31 cellular contexts compared by ENCODE assay signal in genomic region chr1:167312871-167313270, GRCh38.
DNase-seq lines count a peak whose midpoint lies in the region; ATAC-seq, FAIRE-seq and TF ChIP-seq lines count a peak whose summit lies in the region.
"Had no signal": no experiment of that assay in that cellular context is flagged by ENCODE, and none has a peak within 500 bp of the region (broad histone marks: within the 10 kb centered on the region; RNA-seq: fewer than 3 reads in every experiment).

No MANE protein-coding gene starts in this region.

- H4K8ac ChIP-seq in IMR-90 (ENCODE audit: low read depth in 2 of 2, low read length in 2 of 2): no peak overlapping the region

- no peak overlapping the region for H2BK15ac ChIP-seq in IMR-90 (ENCODE audit: low read depth, low read length)

- no TSS peak for BruUV-seq in IMR-90 (replicated peaks; lab: Mats Ljungman, UMichigan)

- H2AFZ ChIP-seq in IMR-90 (replicated peaks; ENCODE audit: low read length, poor library complexity): no peak overlapping the region

- DNase-seq in activated T-cell treated with anti-CD3 and anti-CD28 coated beads, Interleukin-2, amount 50 U/mL, for 72 hours: no peak
- no peak for DNase-seq in activated T-cell treated with anti-CD3 and anti-CD28 coated beads, Interleukin-2, amount 50 U/mL, for 24 hours
- peak; percentile 3 for DNase-seq in IMR-90
- peak; percentile 35 for DNase-seq in bronchial epithelial cell (ENCODE audit: low read depth)
- DNase-seq in natural killer cell treated with Interleukin-12 subunit alpha and Interleukin-12 subunit beta and Interleukin-15 and Interleukin-18, amount 100 ng/mL, for 72 hours (ENCODE audit: low spot score): no peak
- DNase-seq: ACHN; activated CD4-positive, alpha-beta T cell treated with anti-CD3 and anti-CD28 coated beads, Interleukin-2, amount 10 ng/mL, durations not matched to agents 7 days and 5 days; CD8-positive, alpha-beta memory T cell; endodermal cell; gastrocnemius medialis; GOT3; hippocampal formation; lower lobe of right lung; NCI-H1436; NCI-H345; NCI-H748 treated with DMSO at 0.1 percent for 48 hours; nephron progenitor cell; stimulated activated CD4-positive, alpha-beta T cell treated with anti-CD3 and anti-CD28 coated beads, Interleukin-4, amount 100 ng/mL, for 24 hours; substantia nigra; T-helper 9 cell had no signal

- no peak for FAIRE-seq in bronchial epithelial cell (lab: Jason Lieb, UNC)
- FAIRE-seq: astrocyte, GM18507, RCC 7860 had no signal

- no peak overlapping the region for H3K27ac Mint-ChIP-seq in activated T-cell treated with anti-CD3 and anti-CD28 coated beads, Interleukin-2, amount 50 U/mL, for 72 hours
- no peak overlapping the region for H3K27ac Mint-ChIP-seq in activated T-cell treated with anti-CD3 and anti-CD28 coated beads, Interleukin-2, amount 50 U/mL, for 24 hours
- H3K27ac Mint-ChIP-seq in natural killer cell treated with Interleukin-12 subunit alpha and Interleukin-12 subunit beta and Interleukin-15 and Interleukin-18, amount 100 ng/mL, for 72 hours: peak overlapping the region; percentile 47 to 62
- H3K27ac Mint-ChIP-seq: activated CD4-positive, alpha-beta T cell treated with anti-CD3 and anti-CD28 coated beads, Interleukin-2, amount 10 ng/mL, durations not matched to agents 7 days and 5 days; B cell; CD8-positive, alpha-beta memory T cell; dendritic cell treated with granulocyte-macrophage colony-stimulating factor and Interleukin-4, amounts not matched to agents 40 ng/mL and 50 ng/mL, for 4 days; endodermal cell; nephron progenitor cell; type B pancreatic cell had no signal

- peak; percentile 78 to 95 for ATAC-seq in activated T-cell treated with anti-CD3 and anti-CD28 coated beads, Interleukin-2, amount 50 U/mL, for 72 hours (replicated peaks in 1 of 2)
- no peak for ATAC-seq in IMR-90 (ENCODE audit: low read depth)
- peak; percentile 89 to 97 for ATAC-seq in natural killer cell treated with Interleukin-12 subunit alpha and Interleukin-12 subunit beta and Interleukin-15 and Interleukin-18, amount 100 ng/mL, for 72 hours
- no peak for ATAC-seq in HG02973 (IDR thresholded peaks at IDR 0.05; ENCODE audit: unreplicated experiment)
- ATAC-seq in gastroesophageal sphincter: no peak
- ATAC-seq in HG03571 (IDR thresholded peaks at IDR 0.05; ENCODE audit: unreplicated experiment): no peak
- ATAC-seq: gastrocnemius medialis, lower lobe of right lung had no signal

- no peak overlapping the region for H3K14ac ChIP-seq in IMR-90 (replicated peaks; ENCODE audit: low read depth, low read length)

- H4K20me1 ChIP-seq in IMR-90 (ENCODE audit: insufficient read depth, low read length): no peaks in the 10 kb centered on the region

- H3K4me3 Mint-ChIP-seq in activated T-cell treated with anti-CD3 and anti-CD28 coated beads, Interleukin-2, amount 50 U/mL, for 72 hours: no peak overlapping the region
- H3K4me3 Mint-ChIP-seq in activated T-cell treated with anti-CD3 and anti-CD28 coated beads, Interleukin-2, amount 50 U/mL, for 24 hours: no peak overlapping the region
- peak overlapping the region; percentile 32 for H3K4me3 Mint-ChIP-seq in natural killer cell treated with Interleukin-12 subunit alpha and Interleukin-12 subunit beta and Interleukin-15 and Interleukin-18, amount 100 ng/mL, for 72 hours
- H3K4me3 Mint-ChIP-seq: activated CD4-positive, alpha-beta T cell treated with anti-CD3 and anti-CD28 coated beads, Interleukin-2, amount 10 ng/mL, durations not matched to agents 7 days and 5 days; B cell; CD8-positive, alpha-beta memory T cell; dendritic cell treated with granulocyte-macrophage colony-stimulating factor and Interleukin-4, amounts not matched to agents 40 ng/mL and 50 ng/mL, for 4 days; endodermal cell; nephron progenitor cell; type B pancreatic cell had no signal

- no peak overlapping the region for H4K91ac ChIP-seq in IMR-90 (ENCODE audit: insufficient read depth, low read depth, low read length)

- no peak for TF ChIP-seq RAD21 in IMR-90 (IDR thresholded peaks at IDR 0.05; ENCODE audit: low read length)

- no peak overlapping the region for H3K4ac ChIP-seq in IMR-90 (ENCODE audit: low read depth, low read length)

- no peaks in the 10 kb centered on the region for H3K27me3 Mint-ChIP-seq in activated T-cell treated with anti-CD3 and anti-CD28 coated beads, Interleukin-2, amount 50 U/mL, for 72 hours (ENCODE audit: low read depth)
- no peaks in the 10 kb centered on the region for H3K27me3 Mint-ChIP-seq in activated T-cell treated with anti-CD3 and anti-CD28 coated beads, Interleukin-2, amount 50 U/mL, for 24 hours
- no peaks in the 10 kb centered on the region for H3K27me3 Mint-ChIP-seq in natural killer cell treated with Interleukin-12 subunit alpha and Interleukin-12 subunit beta and Interleukin-15 and Interleukin-18, amount 100 ng/mL, for 72 hours
- H3K27me3 Mint-ChIP-seq: activated CD4-positive, alpha-beta T cell treated with anti-CD3 and anti-CD28 coated beads, Interleukin-2, amount 10 ng/mL, durations not matched to agents 7 days and 5 days; B cell; CD8-positive, alpha-beta memory T cell; dendritic cell treated with granulocyte-macrophage colony-stimulating factor and Interleukin-4, amounts not matched to agents 40 ng/mL and 50 ng/mL, for 4 days; type B pancreatic cell had no signal

- no peak overlapping the region for H3K18ac ChIP-seq in IMR-90 (ENCODE audit: low read depth, low read length)

- H3K4me1 Mint-ChIP-seq in activated T-cell treated with anti-CD3 and anti-CD28 coated beads, Interleukin-2, amount 50 U/mL, for 72 hours (ENCODE audit: low read depth): peaks cover 19% of the 10 kb centered on the region
- peaks cover 15% of the 10 kb centered on the region for H3K4me1 Mint-ChIP-seq in activated T-cell treated with anti-CD3 and anti-CD28 coated beads, Interleukin-2, amount 50 U/mL, for 24 hours (ENCODE audit: low read depth)
- peaks cover 13 to 18% of the 10 kb centered on the region in 2 donors for H3K4me1 Mint-ChIP-seq in natural killer cell treated with Interleukin-12 subunit alpha and Interleukin-12 subunit beta and Interleukin-15 and Interleukin-18, amount 100 ng/mL, for 72 hours (ENCODE audit: low read depth in 2 of 2)
- H3K4me1 Mint-ChIP-seq: nephron progenitor cell had no signal

- no CpG with 5 or more reads among the region's 1 CpG for WGBS in IMR-90 (ENCODE audit: extremely low coverage in 2 of 2, insufficient read length in 1 of 2), 2 experiments
- 81 to 100% methylated on average over 1 of the region's 1 CpG for WGBS in gastroesophageal sphincter (ENCODE audit: low coverage in 1 of 2), 2 donors

- H2BK120ac ChIP-seq in IMR-90 (ENCODE audit: low read depth, low read length): no peak overlapping the region

- H3K4me1 ChIP-seq in IMR-90 (ENCODE audit: control insufficient read depth, insufficient read depth, low read length) (no peaks in the 10 kb centered on the region), gastroesophageal sphincter (no peaks in the 10 kb centered on the region)
- H3K4me1 ChIP-seq: esophagus muscularis mucosa, gastrocnemius medialis, lower lobe of right lung had no signal

- H3K56ac ChIP-seq in IMR-90 (ENCODE audit: extremely low read depth, insufficient read depth, low read length): no peak overlapping the region

- H3K27ac ChIP-seq in IMR-90 (ENCODE audit: insufficient read depth, low read length): no peak overlapping the region
- no peak overlapping the region for H3K27ac ChIP-seq in gastroesophageal sphincter
- H3K27ac ChIP-seq: esophagus muscularis mucosa, gastrocnemius medialis, KMS-11, lower lobe of right lung had no signal

- in situ Hi-C loops in IMR-90 (cut with MboI; ENCODE audit: low sequenced_read_pairs): no loop called here

- TF ChIP-seq EP300 in gastroesophageal sphincter (IDR thresholded peaks at IDR 0.05): no peak

- H3K27me3 ChIP-seq in IMR-90 (ENCODE audit: control insufficient read depth, insufficient read depth, low read length) (no peaks in the 10 kb centered on the region), bronchial epithelial cell (ENCODE audit: control insufficient read depth, insufficient read depth, low read length) (no peaks in the 10 kb centered on the region), gastroesophageal sphincter (no peaks in the 10 kb centered on the region)
- H3K27me3 ChIP-seq: esophagus muscularis mucosa, gastrocnemius medialis had no signal

- H3K79me1 ChIP-seq in IMR-90 (ENCODE audit: low read depth in 1 of 2, low read length in 2 of 2): no peaks in the 10 kb centered on the region; a peak in 2 of 4 replicates

- H2AK5ac ChIP-seq in IMR-90 (ENCODE audit: low read depth, low read length): no peak overlapping the region

- TF ChIP-seq POLR2A in IMR-90 (IDR thresholded peaks at IDR 0.05; ENCODE audit: low read depth, low read length): no peak
- no peak for TF ChIP-seq POLR2A in gastroesophageal sphincter (IDR thresholded peaks at IDR 0.05)

- peaks cover 8 to 13% of the 10 kb centered on the region in 2 donors for H3K9me3 Mint-ChIP-seq in activated T-cell treated with anti-CD3 and anti-CD28 coated beads, Interleukin-2, amount 50 U/mL, for 72 hours
- peaks cover 32% of the 10 kb centered on the region for H3K9me3 Mint-ChIP-seq in activated T-cell treated with anti-CD3 and anti-CD28 coated beads, Interleukin-2, amount 50 U/mL, for 24 hours
- peaks cover 4% of the 10 kb centered on the region for H3K9me3 Mint-ChIP-seq in natural killer cell treated with Interleukin-12 subunit alpha and Interleukin-12 subunit beta and Interleukin-15 and Interleukin-18, amount 100 ng/mL, for 72 hours

- H2BK20ac ChIP-seq in IMR-90 (ENCODE audit: low read depth, low read length): no peak overlapping the region

- H4K5ac ChIP-seq in IMR-90 (ENCODE audit: low read depth, low read length): no peak overlapping the region

- CTCF ChIA-PET in IMR-90 (lab: Yijun Ruan, JAX): no interaction called here

- intact Hi-C loops in IMR-90 (cut with micrococcal nuclease): no loop called here

- H3K9me3 ChIP-seq in IMR-90 (ENCODE audit: control insufficient read depth, insufficient read depth, low read length) (peaks cover 2% of the 10 kb centered on the region; the same call in 1 of the 2 replicates), gastroesophageal sphincter (peaks cover 0 to 11% (median 0%) of the 10 kb centered on the region in 3 donors)
- H3K9me3 ChIP-seq: gastrocnemius medialis had no signal

- H3K36me3 ChIP-seq in IMR-90 (ENCODE audit: control insufficient read depth, insufficient read depth, low read length) (no peaks in the 10 kb centered on the region), bronchial epithelial cell (ENCODE audit: control insufficient read depth, insufficient read depth, low read length) (no peaks in the 10 kb centered on the region), gastroesophageal sphincter (peaks cover 0 to 13% of the 10 kb centered on the region in 2 donors)
- H3K36me3 ChIP-seq: gastrocnemius medialis, lower lobe of right lung had no signal

- no peak overlapping the region for H3K23ac ChIP-seq in IMR-90 (ENCODE audit: low read depth, low read length)

- no peak overlapping the region for H3K4me2 ChIP-seq in IMR-90 (ENCODE audit: low read depth, low read length)
- H3K4me2 ChIP-seq: KMS-11 had no signal

- no peak for TF ChIP-seq CTCF in IMR-90 (conservative IDR thresholded peaks at IDR 0.05; ENCODE audit: low read depth, low read length)
- no peak for TF ChIP-seq CTCF in bronchial epithelial cell (IDR thresholded peaks at IDR 0.05; ENCODE audit: insufficient read depth, low read length, severe bottlenecking)
- no peak for TF ChIP-seq CTCF in gastroesophageal sphincter (IDR thresholded peaks at IDR 0.05)

- H3K9me1 ChIP-seq in IMR-90 (ENCODE audit: insufficient read depth, low read length): no peaks in the 10 kb centered on the region

- H2AK9ac ChIP-seq in IMR-90 (replicated peaks; ENCODE audit: low read depth, low read length, poor library complexity): no peak overlapping the region

- H3K4me3 ChIP-seq in IMR-90 (ENCODE audit: insufficient read depth, low read depth, low read length): no peak overlapping the region
- no peak overlapping the region for H3K4me3 ChIP-seq in bronchial epithelial cell (ENCODE audit: low read depth, low read length)
- no peak overlapping the region for H3K4me3 ChIP-seq in gastroesophageal sphincter
- H3K4me3 ChIP-seq: esophagus muscularis mucosa, gastrocnemius medialis, lower lobe of right lung had no signal

- no peak overlapping the region for H3K9ac ChIP-seq in IMR-90 (ENCODE audit: low read depth, low read length)
- H3K9ac ChIP-seq: KMS-11 had no signal

- dilution Hi-C loops in IMR-90 (cut with HindIII; ENCODE audit: low sequenced_read_pairs, unreplicated experiment): no loop called here

- peaks cover 13 to 20% of the 10 kb centered on the region in 2 donors for H3K36me3 Mint-ChIP-seq in activated T-cell treated with anti-CD3 and anti-CD28 coated beads, Interleukin-2, amount 50 U/mL, for 72 hours (ENCODE audit: insufficient read depth in 2 of 2)
- H3K36me3 Mint-ChIP-seq in activated T-cell treated with anti-CD3 and anti-CD28 coated beads, Interleukin-2, amount 50 U/mL, for 24 hours (ENCODE audit: low read depth): peaks cover 44% of the 10 kb centered on the region
- peaks cover 17% of the 10 kb centered on the region for H3K36me3 Mint-ChIP-seq in natural killer cell treated with Interleukin-12 subunit alpha and Interleukin-12 subunit beta and Interleukin-15 and Interleukin-18, amount 100 ng/mL, for 72 hours

- POLR2A ChIA-PET in IMR-90 (lab: Charles Lee; ENCODE audit: unreplicated experiment): interaction anchor here (0.6 kb wide), 1 partner anchor 14 kb away, joined by 3 read pairs; no protein-coding TSS in a partner anchor

- no peak overlapping the region for H2BK5ac ChIP-seq in IMR-90 (ENCODE audit: low read depth, low read length, poor library complexity, severe bottlenecking)

Comparison
In these comparisons a context has a peak if more than half of its experiments do, and no peak if none do; other contexts are left out.
1. ATAC-seq: peak in activated T-cell treated with anti-CD3 and anti-CD28 coated beads, Interleukin-2, amount 50 U/mL, for 72 hours (2 of 2) and natural killer cell treated with Interleukin-12 subunit alpha and Interleukin-12 subunit beta and Interleukin-15 and Interleukin-18, amount 100 ng/mL, for 72 hours (2 of 2); none in IMR-90 (single experiment), HG02973 (single experiment), gastroesophageal sphincter (single experiment) and HG03571 (single experiment).
2. DNase-seq: peak in IMR-90 (single experiment) and bronchial epithelial cell (single experiment); none in activated T-cell treated with anti-CD3 and anti-CD28 coated beads, Interleukin-2, amount 50 U/mL, for 72 hours (0 of 2), activated T-cell treated with anti-CD3 and anti-CD28 coated beads, Interleukin-2, amount 50 U/mL, for 24 hours (single experiment) and natural killer cell treated with Interleukin-12 subunit alpha and Interleukin-12 subunit beta and Interleukin-15 and Interleukin-18, amount 100 ng/mL, for 72 hours (single experiment).
3. H3K27ac Mint-ChIP-seq: peak in natural killer cell treated with Interleukin-12 subunit alpha and Interleukin-12 subunit beta and Interleukin-15 and Interleukin-18, amount 100 ng/mL, for 72 hours (2 of 2); none in activated T-cell treated with anti-CD3 and anti-CD28 coated beads, Interleukin-2, amount 50 U/mL, for 72 hours (single experiment) and activated T-cell treated with anti-CD3 and anti-CD28 coated beads, Interleukin-2, amount 50 U/mL, for 24 hours (single experiment).